9 cellular contexts compared by ENCODE assay signal in genomic region chr3:127690106-127690505, GRCh38. TPM values are rescaled to one million over a fixed set of nuclear protein-coding genes. Genes with fewer than 3 reads are reported as not detected.
A peak's percentile ranks its signal among the peaks of the same experiment; 100 is the strongest.
DNase-seq lines count a peak whose midpoint lies in the region; ATAC-seq and TF ChIP-seq lines count a peak whose summit lies in the region.
"Had no signal": no experiment of that assay in that cellular context is flagged by ENCODE, and none has a peak within 500 bp of the region (broad histone marks: within the 10 kb centered on the region; RNA-seq: fewer than 3 reads in every experiment).

No MANE protein-coding gene starts in this region.

- peak overlapping the region; percentile 54 for H3K27ac ChIP-seq in psoas muscle

- H3K4me3 Mint-ChIP-seq in effector memory CD8-positive, alpha-beta T cell, result no peak overlapping the region
- H3K4me3 Mint-ChIP-seq in natural killer cell, result no peak overlapping the region

- in situ Hi-C loops in GM13976 (cut with MboI; ENCODE audit: low sequenced_read_pairs, unreplicated experiment), result no loop called here

- no peaks in the 10 kb centered on the region for H3K9me3 Mint-ChIP-seq in effector memory CD8-positive, alpha-beta T cell
- H3K9me3 Mint-ChIP-seq in natural killer cell, result no peaks in the 10 kb centered on the region

- peaks cover 13 to 15% of the 10 kb centered on the region in 2 donors for H3K27me3 Mint-ChIP-seq in effector memory CD8-positive, alpha-beta T cell
- no peaks in the 10 kb centered on the region for H3K27me3 Mint-ChIP-seq in natural killer cell (ENCODE audit: low read depth in 2 of 2)

- H3K27me3 ChIP-seq in adipocyte (replicated peaks; ENCODE audit: control insufficient read depth, insufficient read depth, low read length), result no peaks in the 10 kb centered on the region
- H3K27me3 ChIP-seq in psoas muscle (ENCODE audit: insufficient read depth in 3 of 3, low read length in 2 of 3), result no peaks in the 10 kb centered on the region

- H3K9ac ChIP-seq in adipocyte (ENCODE audit: low read length), result peak overlapping the region; percentile 76

- intact Hi-C loops in psoas muscle (cut with DNase I), result loop anchor here (5.0 kb wide), 2 partner anchors 38 to 113 kb away; no protein-coding TSS in a partner anchor
- intact Hi-C loops in natural killer cell (cut with micrococcal nuclease), result loop anchor here (5.0 kb wide), 1 partner anchor 113 kb away; no protein-coding TSS in a partner anchor

- H3K27ac Mint-ChIP-seq in effector memory CD8-positive, alpha-beta T cell, result no peak overlapping the region
- H3K27ac Mint-ChIP-seq in natural killer cell, result no peak overlapping the region

- H3K4me1 ChIP-seq in adipocyte (ENCODE audit: control insufficient read depth, insufficient read depth, low read length), result peaks cover 16% of the 10 kb centered on the region
- H3K4me1 ChIP-seq in psoas muscle, result peaks cover 22% of the 10 kb centered on the region

- ATAC-seq in psoas muscle (no peak), natural killer cell (no peak), GM18868 (IDR thresholded peaks at IDR 0.05; ENCODE audit: unreplicated experiment) (no peak)
- no peak for ATAC-seq in effector memory CD8-positive, alpha-beta T cell (replicated peaks)

- TF ChIP-seq CTCF in psoas muscle (IDR thresholded peaks at IDR 0.05) (no peak), GM13976 (IDR thresholded peaks at IDR 0.05; ENCODE audit: borderline replicate concordance, control extremely low read depth, extremely low read depth, insufficient read depth, missing control alignments) (no peak), natural killer cell (IDR thresholded peaks at IDR 0.05) (no peak)

- no peak overlapping the region for H3K4me3 ChIP-seq in adipocyte (ENCODE audit: low read length)
- H3K4me3 ChIP-seq in psoas muscle, result no peak overlapping the region

- peaks cover 6% of the 10 kb centered on the region for H3K36me3 Mint-ChIP-seq in effector memory CD8-positive, alpha-beta T cell (ENCODE audit: insufficient read depth)
- H3K36me3 Mint-ChIP-seq in natural killer cell, result no peaks in the 10 kb centered on the region

- H3K9me3 ChIP-seq in adipocyte (ENCODE audit: control insufficient read depth, low read length) (no peaks in the 10 kb centered on the region), psoas muscle (no peaks in the 10 kb centered on the region)

- no peaks in the 10 kb centered on the region for H3K4me1 Mint-ChIP-seq in effector memory CD8-positive, alpha-beta T cell (ENCODE audit: low read depth in 2 of 2)
- no peaks in the 10 kb centered on the region for H3K4me1 Mint-ChIP-seq in natural killer cell

- peak; percentile 86 for DNase-seq in EH (ENCODE audit: low read depth)
- peak; percentile 77 for DNase-seq in adipocyte (ENCODE audit: low read depth)
- DNase-seq in glomerular visceral epithelial cell (ENCODE audit: extremely low spot score), result peak; percentile 47
- DNase-seq in psoas muscle, result peak in 1 of 2 donors; percentile 33
- DNase-seq in effector memory CD8-positive, alpha-beta T cell, result no peak
- no peak for DNase-seq in GM13976 (ENCODE audit: low spot score)
- DNase-seq in natural killer cell, result no peak
- DNase-seq: occipital lobe had no signal

- peaks cover 29% of the 10 kb centered on the region for H3K36me3 ChIP-seq in adipocyte (ENCODE audit: control insufficient read depth, insufficient read depth, low read length, severe bottlenecking)
- H3K36me3 ChIP-seq in psoas muscle (ENCODE audit: insufficient read depth in 1 of 2, low read depth in 1 of 2), result peaks cover 4 to 33% of the 10 kb centered on the region in 2 donors

- WGBS in psoas muscle, 3 donors, result 62 to 63% (median 62%) methylated on average over 4 of the region's 4 CpGs

RNA-seq across cellular contexts. Expression of gene ABTB1, which starts 17.4 kb away (rescaled TPM):
- total RNA-seq in psoas muscle (10 to 100 TPM; 22.8 to 34.5 (median 27.6) TPM), natural killer cell (100 to 1,000 TPM in 2 of 3 donors, 10 to 100 TPM in 1; 98.8 to 127 (median 107) TPM)
- 10 to 100 TPM; 29.1 to 30.3 (median 30.1) TPM for polyA plus RNA-seq in psoas muscle

Comparison
In these comparisons a context has a peak if more than half of its experiments do, and no peak if none do; other contexts are left out.
1. DNase-seq: peak in EH (single experiment), adipocyte (single experiment) and glomerular visceral epithelial cell (single experiment); none in effector memory CD8-positive, alpha-beta T cell (0 of 3), GM13976 (single experiment) and natural killer cell (single experiment).